Comparison of ENCODE assay signal across 1 cellular context in genomic region chr17:57751348-57751970, GRCh38.
TF ChIP-seq lines count a peak whose summit lies in the region.

No MANE protein-coding gene starts in this region.

TF ChIP-seq in HepG2, 621 proteins besides CTCF, POLR2A, EP300 and RAD21 (continued from another document):
- TF ChIP-seq MIXL1 (CRISPR knock-in tag; IDR thresholded peaks at IDR 0.05) (peak; percentile 5; the same call in 1 of the 2 replicates), ZNF124 (CRISPR knock-in tag; IDR thresholded peaks at IDR 0.05) (no peak), ESRRA (CRISPR knock-in tag; IDR thresholded peaks at IDR 0.05; ENCODE audit: low read depth) (no peak), PATZ1 (CRISPR knock-in tag; IDR thresholded peaks at IDR 0.05) (0 out of 2 replicates have a peak, but pooled peaks have one; percentile 13), SOX6 (IDR thresholded peaks at IDR 0.05) (no peak), SOX6 (CRISPR knock-in tag; IDR thresholded peaks at IDR 0.05) (peak; percentile 44; the same call in 1 of the 2 replicates), NCOR1 (IDR thresholded peaks at IDR 0.05; ENCODE audit: borderline replicate concordance, low read length) (peak; percentile 80; the same call in 1 of the 2 replicates), ZNF292 (CRISPR knock-in tag; IDR thresholded peaks at IDR 0.05; ENCODE audit: borderline replicate concordance, low read depth) (peak; percentile 25; the same call in 1 of the 2 replicates), SAP130 (CRISPR knock-in tag; IDR thresholded peaks at IDR 0.05; ENCODE audit: low read depth) (0 out of 2 replicates have a peak, but pooled peaks have one; percentile 15), FOXP1 (IDR thresholded peaks at IDR 0.05) (no peak), FOXP1 (CRISPR knock-in tag; IDR thresholded peaks at IDR 0.05) (peak; percentile 17; the same call in 1 of the 2 replicates), RARA (CRISPR knock-in tag; IDR thresholded peaks at IDR 0.05) (0 out of 2 replicates have a peak, but pooled peaks have one; percentile 19), ZFX (CRISPR knock-in tag; IDR thresholded peaks at IDR 0.05; ENCODE audit: low read depth) (peak; percentile 35; the same call in 1 of the 2 replicates), CEBPG (CRISPR knock-in tag; IDR thresholded peaks at IDR 0.05) (peak; percentile 88), ZNF501 (CRISPR knock-in tag; IDR thresholded peaks at IDR 0.05) (peak; percentile 30; the same call in 1 of the 2 replicates), ZNF225 (CRISPR knock-in tag; IDR thresholded peaks at IDR 0.05) (no peak), TEAD3 (CRISPR knock-in tag; optimal IDR thresholded peaks at IDR 0.05; ENCODE audit: borderline replicate concordance) (peak; percentile 32), PITX1 (CRISPR knock-in tag; IDR thresholded peaks at IDR 0.05) (0 out of 2 replicates have a peak, but pooled peaks have one; percentile 1), ZNF446 (CRISPR knock-in tag; IDR thresholded peaks at IDR 0.05) (no peak), ZSCAN25 (CRISPR knock-in tag; IDR thresholded peaks at IDR 0.05) (peak; percentile 94), BCL6 (CRISPR knock-in tag; IDR thresholded peaks at IDR 0.05) (peak; percentile 76), ZNF589 (CRISPR knock-in tag; conservative IDR thresholded peaks at IDR 0.05) (no peak), XRCC5 (optimal IDR thresholded peaks at IDR 0.05; ENCODE audit: low read length) (peak; percentile 22), ASH2L (IDR thresholded peaks at IDR 0.05; ENCODE audit: insufficient read length, low read depth, low read length) (peak; percentile 59), PRDM4 (CRISPR knock-in tag; IDR thresholded peaks at IDR 0.05; ENCODE audit: borderline replicate concordance) (no peak), PAXIP1 (CRISPR knock-in tag; conservative IDR thresholded peaks at IDR 0.05) (peak; percentile 54; the same call in 1 of the 2 replicates), ZFY (CRISPR knock-in tag; IDR thresholded peaks at IDR 0.05) (0 out of 2 replicates have a peak, but pooled peaks have one; percentile 14), KDM4B (CRISPR knock-in tag; IDR thresholded peaks at IDR 0.05) (no peak), HNF4A (CRISPR knock-in tag; IDR thresholded peaks at IDR 0.05) (peak; percentile 75; the same call in 1 of the 2 replicates), NFATC3 (CRISPR knock-in tag; IDR thresholded peaks at IDR 0.05) (no peak), ELF3 (CRISPR knock-in tag; IDR thresholded peaks at IDR 0.05) (peak; percentile 10; the same call in 1 of the 2 replicates), HNF4G (IDR thresholded peaks at IDR 0.05; ENCODE audit: borderline replicate concordance, low read depth, low read length) (0 out of 2 replicates have a peak, but pooled peaks have one; percentile 26), HNF4G (CRISPR knock-in tag; IDR thresholded peaks at IDR 0.05; ENCODE audit: borderline replicate concordance, low read depth) (no peak), GATAD2A (CRISPR knock-in tag; IDR thresholded peaks at IDR 0.05) (0 out of 2 replicates have a peak, but pooled peaks have one; percentile 15), PPARG (CRISPR knock-in tag; conservative IDR thresholded peaks at IDR 0.05) (peak; percentile 56), ZNF598 (CRISPR knock-in tag; IDR thresholded peaks at IDR 0.05; ENCODE audit: borderline replicate concordance) (0 out of 2 replicates have a peak, but pooled peaks have one; percentile 41), CEBPB (IDR thresholded peaks at IDR 0.05; ENCODE audit: borderline replicate concordance, low read depth, low read length) (peak; percentile 86), MYC (CRISPR knock-in tag; IDR thresholded peaks at IDR 0.05; ENCODE audit: borderline replicate concordance) (no peak), MXD4 (CRISPR knock-in tag; IDR thresholded peaks at IDR 0.05) (0 out of 2 replicates have a peak, but pooled peaks have one; percentile 19), MTF1 (CRISPR knock-in tag; IDR thresholded peaks at IDR 0.05) (no peak)
- TF ChIP-seq, protein P1, sequence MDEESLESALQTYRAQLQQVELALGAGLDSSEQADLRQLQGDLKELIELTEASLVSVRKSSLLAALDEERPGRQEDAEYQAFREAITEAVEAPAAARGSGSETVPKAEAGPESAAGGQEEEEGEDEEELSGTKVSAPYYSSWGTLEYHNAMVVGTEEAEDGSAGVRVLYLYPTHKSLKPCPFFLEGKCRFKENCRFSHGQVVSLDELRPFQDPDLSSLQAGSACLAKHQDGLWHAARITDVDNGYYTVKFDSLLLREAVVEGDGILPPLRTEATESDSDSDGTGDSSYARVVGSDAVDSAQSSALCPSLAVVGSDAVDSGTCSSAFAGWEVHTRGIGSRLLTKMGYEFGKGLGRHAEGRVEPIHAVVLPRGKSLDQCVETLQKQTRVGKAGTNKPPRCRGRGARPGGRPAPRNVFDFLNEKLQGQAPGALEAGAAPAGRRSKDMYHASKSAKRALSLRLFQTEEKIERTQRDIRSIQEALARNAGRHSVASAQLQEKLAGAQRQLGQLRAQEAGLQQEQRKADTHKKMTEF (CRISPR knock-in tag; IDR thresholded peaks at IDR 0.05), result peak; percentile 29; the same call in 1 of the 2 replicates
- TF ChIP-seq, protein P2, sequence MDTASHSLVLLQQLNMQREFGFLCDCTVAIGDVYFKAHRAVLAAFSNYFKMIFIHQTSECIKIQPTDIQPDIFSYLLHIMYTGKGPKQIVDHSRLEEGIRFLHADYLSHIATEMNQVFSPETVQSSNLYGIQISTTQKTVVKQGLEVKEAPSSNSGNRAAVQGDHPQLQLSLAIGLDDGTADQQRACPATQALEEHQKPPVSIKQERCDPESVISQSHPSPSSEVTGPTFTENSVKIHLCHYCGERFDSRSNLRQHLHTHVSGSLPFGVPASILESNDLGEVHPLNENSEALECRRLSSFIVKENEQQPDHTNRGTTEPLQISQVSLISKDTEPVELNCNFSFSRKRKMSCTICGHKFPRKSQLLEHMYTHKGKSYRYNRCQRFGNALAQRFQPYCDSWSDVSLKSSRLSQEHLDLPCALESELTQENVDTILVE (CRISPR knock-in tag; IDR thresholded peaks at IDR 0.05), result no peak
- TF ChIP-seq, protein P3, sequence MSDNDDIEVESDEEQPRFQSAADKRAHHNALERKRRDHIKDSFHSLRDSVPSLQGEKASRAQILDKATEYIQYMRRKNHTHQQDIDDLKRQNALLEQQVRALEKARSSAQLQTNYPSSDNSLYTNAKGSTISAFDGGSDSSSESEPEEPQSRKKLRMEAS (IDR thresholded peaks at IDR 0.05), result no peak
- TF ChIP-seq, protein P4, sequence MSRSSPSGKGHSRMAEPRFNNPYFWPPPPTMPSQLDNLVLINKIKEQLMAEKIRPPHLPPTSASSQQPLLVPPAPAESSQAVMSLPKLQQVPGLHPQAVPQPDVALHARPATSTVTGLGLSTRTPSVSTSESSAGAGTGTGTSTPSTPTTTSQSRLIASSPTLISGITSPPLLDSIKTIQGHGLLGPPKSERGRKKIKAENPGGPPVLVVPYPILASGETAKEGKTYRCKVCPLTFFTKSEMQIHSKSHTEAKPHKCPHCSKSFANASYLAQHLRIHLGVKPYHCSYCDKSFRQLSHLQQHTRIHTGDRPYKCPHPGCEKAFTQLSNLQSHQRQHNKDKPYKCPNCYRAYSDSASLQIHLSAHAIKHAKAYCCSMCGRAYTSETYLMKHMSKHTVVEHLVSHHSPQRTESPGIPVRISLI (CRISPR knock-in tag; IDR thresholded peaks at IDR 0.05; ENCODE audit: borderline replicate concordance), result peak; percentile 68; the same call in 1 of the 2 replicates
- TF ChIP-seq, protein P5, sequence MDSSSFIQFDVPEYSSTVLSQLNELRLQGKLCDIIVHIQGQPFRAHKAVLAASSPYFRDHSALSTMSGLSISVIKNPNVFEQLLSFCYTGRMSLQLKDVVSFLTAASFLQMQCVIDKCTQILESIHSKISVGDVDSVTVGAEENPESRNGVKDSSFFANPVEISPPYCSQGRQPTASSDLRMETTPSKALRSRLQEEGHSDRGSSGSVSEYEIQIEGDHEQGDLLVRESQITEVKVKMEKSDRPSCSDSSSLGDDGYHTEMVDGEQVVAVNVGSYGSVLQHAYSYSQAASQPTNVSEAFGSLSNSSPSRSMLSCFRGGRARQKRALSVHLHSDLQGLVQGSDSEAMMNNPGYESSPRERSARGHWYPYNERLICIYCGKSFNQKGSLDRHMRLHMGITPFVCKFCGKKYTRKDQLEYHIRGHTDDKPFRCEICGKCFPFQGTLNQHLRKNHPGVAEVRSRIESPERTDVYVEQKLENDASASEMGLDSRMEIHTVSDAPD (CRISPR knock-in tag; IDR thresholded peaks at IDR 0.05), result peak; percentile 65; the same call in 1 of the 2 replicates
